1 cellular context compared by ENCODE assay signal in genomic region chr12:48957141-48958048, GRCh38.
TF ChIP-seq lines count a peak whose summit lies in the region.

TSS of gene ARF3 (minus strand) at chr12:48957487. CDS start at chr12:48941095, 16,392 bp downstream.

TF ChIP-seq in K562, 482 proteins besides CTCF, POLR2A, EP300 and RAD21 (continued from another document and continues in another):
- TF ChIP-seq E2F4 (CRISPR knock-in tag; IDR thresholded peaks at IDR 0.05; ENCODE audit: low read depth) (no peak), HNRNPUL1 (IDR thresholded peaks at IDR 0.05; ENCODE audit: low read length) (no peak), PHF20 (IDR thresholded peaks at IDR 0.05; ENCODE audit: partially characterized antibody) (no peak), SAP30 (IDR thresholded peaks at IDR 0.05; ENCODE audit: borderline replicate concordance, insufficient read depth, low read depth, low read length, poor library complexity, severe bottlenecking) (peak; percentile 90), MLLT1 (IDR thresholded peaks at IDR 0.05) (no peak), CBX1 (IDR thresholded peaks at IDR 0.05; ENCODE audit: low read depth) (no peak), NFE2 (IDR thresholded peaks at IDR 0.05; ENCODE audit: low read depth) (no peak), POLR2H (tag; IDR thresholded peaks at IDR 0.05; ENCODE audit: low read depth) (no peak), EHMT2 (IDR thresholded peaks at IDR 0.05) (no peak), BCL6 (CRISPR knock-in tag; IDR thresholded peaks at IDR 0.05) (no peak), RFX5 (IDR thresholded peaks at IDR 0.05; ENCODE audit: low read depth, low read length) (no peak), FOXP1 (CRISPR knock-in tag; IDR thresholded peaks at IDR 0.05) (peak; percentile 54; the same call in 1 of the 2 replicates), SRSF3 (IDR thresholded peaks at IDR 0.05; ENCODE audit: insufficient read depth, low read length) (no peak), ZNF445 (CRISPR knock-in tag; IDR thresholded peaks at IDR 0.05; ENCODE audit: low read depth) (no peak), ZNF274 (IDR thresholded peaks at IDR 0.05; ENCODE audit: borderline replicate concordance, low read depth, low read length) (no peak), CEBPG (CRISPR knock-in tag; IDR thresholded peaks at IDR 0.05) (no peak), CEBPG (tag; conservative IDR thresholded peaks at IDR 0.05 in 1 of 2, IDR thresholded peaks at IDR 0.05 in 1 of 2) (no peak), KAT7 (CRISPR knock-in tag; IDR thresholded peaks at IDR 0.05; ENCODE audit: borderline replicate concordance) (no peak), SPI1 (IDR thresholded peaks at IDR 0.05; ENCODE audit: borderline replicate concordance, low read depth, low read length) (peak; percentile 24; the same call in 1 of the 2 replicates), ZNF133 (CRISPR knock-in tag; IDR thresholded peaks at IDR 0.05) (no peak), ZNF311 (CRISPR knock-in tag; IDR thresholded peaks at IDR 0.05) (no peak), ATF6 (CRISPR knock-in tag; IDR thresholded peaks at IDR 0.05) (no peak), NCOA1 (IDR thresholded peaks at IDR 0.05; ENCODE audit: low read depth) (no peak), CHAMP1 (IDR thresholded peaks at IDR 0.05) (no peak), HDAC2 (IDR thresholded peaks at IDR 0.05) (peak; percentile 62), DDX20 (tag; IDR thresholded peaks at IDR 0.05; ENCODE audit: low read depth) (no peak), THAP12 (CRISPR knock-in tag; IDR thresholded peaks at IDR 0.05) (no peak), ZNF175 (CRISPR knock-in tag; IDR thresholded peaks at IDR 0.05; ENCODE audit: low read depth) (no peak), ZNF79 (CRISPR knock-in tag; IDR thresholded peaks at IDR 0.05; ENCODE audit: low read depth) (no peak), PURB (CRISPR knock-in tag; IDR thresholded peaks at IDR 0.05; ENCODE audit: low read depth) (no peak), EGR1 (conservative IDR thresholded peaks at IDR 0.05) (peak; percentile 98), CREB3L1 (IDR thresholded peaks at IDR 0.05; ENCODE audit: borderline replicate concordance, low read depth) (peak; percentile 95), RBM15 (IDR thresholded peaks at IDR 0.05; ENCODE audit: insufficient read depth, low read length) (no peak), BRCA1 (IDR thresholded peaks at IDR 0.05) (no peak), BRCA1 (CRISPR knock-in tag; IDR thresholded peaks at IDR 0.05) (no peak), HCFC1 (IDR thresholded peaks at IDR 0.05; ENCODE audit: low read depth, low read length) (no peak), TEAD2 (tag; IDR thresholded peaks at IDR 0.05) (no peak), FOXJ3 (CRISPR knock-in tag; IDR thresholded peaks at IDR 0.05) (no peak), ZNF212 (CRISPR knock-in tag; IDR thresholded peaks at IDR 0.05) (no peak), MCM7 (IDR thresholded peaks at IDR 0.05) (no peak), NUFIP1 (IDR thresholded peaks at IDR 0.05; ENCODE audit: partially characterized antibody) (no peak), BRF1 (IDR thresholded peaks at IDR 0.05; ENCODE audit: borderline replicate concordance, extremely low read depth, insufficient read length) (no peak), MAFG (tag; conservative IDR thresholded peaks at IDR 0.05) (no peak), ZNF76 (CRISPR knock-in tag; IDR thresholded peaks at IDR 0.05; ENCODE audit: borderline replicate concordance) (no peak), PKNOX1 (IDR thresholded peaks at IDR 0.05) (peak; percentile 48), ZNF592 (IDR thresholded peaks at IDR 0.05) (no peak), DMBX1 (CRISPR knock-in tag; IDR thresholded peaks at IDR 0.05; ENCODE audit: borderline replicate concordance) (no peak), ZNF224 (CRISPR knock-in tag; IDR thresholded peaks at IDR 0.05) (no peak), ZEB2 (IDR thresholded peaks at IDR 0.05) (peak; percentile 70; the same call in 1 of the 2 replicates), ZNF511 (CRISPR knock-in tag; IDR thresholded peaks at IDR 0.05) (0 out of 2 replicates have a peak, but pooled peaks have one; percentile 60), ZNF217 (CRISPR knock-in tag; IDR thresholded peaks at IDR 0.05) (no peak), ZNF57 (CRISPR knock-in tag; IDR thresholded peaks at IDR 0.05) (no peak)
